In genomic region chr16:66554021-66554420, GRCh38 we compare ENCODE assay signal across 10 cellular contexts.
DNase-seq lines count a peak whose midpoint lies in the region; ATAC-seq and TF ChIP-seq lines count a peak whose summit lies in the region.
"Had no signal": no experiment of that assay in that cellular context is flagged by ENCODE, and none has a peak within 500 bp of the region (broad histone marks: within the 10 kb centered on the region; RNA-seq: fewer than 3 reads in every experiment).

No MANE protein-coding gene starts in this region.

- H3K27ac ChIP-seq in OCI-LY1 (ENCODE audit: low read depth, low read length, poor library complexity, severe bottlenecking) (no peak overlapping the region), duodenal mucosa (ENCODE audit: low read depth, low read length) (no peak overlapping the region)

- H3K27me3 ChIP-seq in OCI-LY1 (ENCODE audit: insufficient read depth, low read length) = no peaks in the 10 kb centered on the region
- no peaks in the 10 kb centered on the region for H3K27me3 ChIP-seq in duodenal mucosa (ENCODE audit: control insufficient read depth in 1 of 2, insufficient read depth in 2 of 2, low read length in 2 of 2)

- H3K4me3 Mint-ChIP-seq in T-helper 1 cell treated with Interleukin-12 subunit alpha and Interleukin-12 subunit beta and Interleukin-4 antibody, amounts not matched to agents 30 μg/mL and 1 μg/mL, for 36 hours = peak overlapping the region; percentile 99

- no peaks in the 10 kb centered on the region for H3K9me2 ChIP-seq in OCI-LY1 (ENCODE audit: low read depth, low read length)

- H3K79me2 ChIP-seq in OCI-LY1 (ENCODE audit: insufficient read depth, low read length) = peaks cover 25% of the 10 kb centered on the region

- peaks cover 48% of the 10 kb centered on the region for H3K36me3 Mint-ChIP-seq in T-helper 1 cell treated with Interleukin-12 subunit alpha and Interleukin-12 subunit beta and Interleukin-4 antibody, amounts not matched to agents 30 μg/mL and 1 μg/mL, for 36 hours (ENCODE audit: low read depth)

- peaks cover 64% of the 10 kb centered on the region for H3K4me1 Mint-ChIP-seq in T-helper 1 cell treated with Interleukin-12 subunit alpha and Interleukin-12 subunit beta and Interleukin-4 antibody, amounts not matched to agents 30 μg/mL and 1 μg/mL, for 36 hours (ENCODE audit: low read depth)

- H3K9ac ChIP-seq in OCI-LY1 (ENCODE audit: low read length) (peak overlapping the region; percentile 81; the same call in 1 of the 2 replicates), duodenal mucosa (ENCODE audit: low read depth in 1 of 2, low read length in 2 of 2) (peak overlapping the region; percentile 73 to 76)

- H4K20me1 ChIP-seq in OCI-LY1 (ENCODE audit: insufficient read depth, low read length) = no peaks in the 10 kb centered on the region

- H3K4me1 ChIP-seq in OCI-LY1 (ENCODE audit: insufficient read depth, low read length, severe bottlenecking) = peaks cover 64% of the 10 kb centered on the region
- peaks cover 25 to 34% of the 10 kb centered on the region in 2 donors for H3K4me1 ChIP-seq in duodenal mucosa (ENCODE audit: control insufficient read depth in 1 of 2, insufficient read depth in 2 of 2, low read length in 2 of 2)

- H3K27me3 Mint-ChIP-seq in T-helper 1 cell treated with Interleukin-12 subunit alpha and Interleukin-12 subunit beta and Interleukin-4 antibody, amounts not matched to agents 30 μg/mL and 1 μg/mL, for 36 hours (ENCODE audit: low read depth) = peaks cover 3% of the 10 kb centered on the region

- ATAC-seq in GM21717 (IDR thresholded peaks at IDR 0.05; ENCODE audit: unreplicated experiment) = no peak
- ATAC-seq: esophagus mucosa had no signal

- H3K4me3 ChIP-seq in OCI-LY1 (ENCODE audit: low read depth, low read length, poor library complexity, severe bottlenecking) = peak overlapping the region; percentile 65
- peak overlapping the region; percentile 80 to 87 for H3K4me3 ChIP-seq in duodenal mucosa (ENCODE audit: low read depth in 1 of 2, low read length in 2 of 2)
- peak overlapping the region; percentile 0 for H3K4me3 ChIP-seq in retinal pigment epithelial cell (ENCODE audit: low read length)

- peak overlapping the region; percentile 82 for H3K4me2 ChIP-seq in OCI-LY1 (ENCODE audit: low read length)

- DNase-seq in T-helper 1 cell = no peak
- no peak for DNase-seq in retinal pigment epithelial cell (ENCODE audit: low read depth)
- DNase-seq in activated gamma-delta T cell (lab: John Stamatoyannopoulos, UW) = no peak
- DNase-seq in head of caudate nucleus = no peak
- DNase-seq: NCI-H526 treated with DMSO at 0.1 percent for 48 hours had no signal

- H3F3A ChIP-seq in OCI-LY1 (ENCODE audit: insufficient read depth, low read length) = no peaks in the 10 kb centered on the region; the same call in 1 of the 2 replicates

- intact Hi-C loops in head of caudate nucleus (cut with DNase I) = no loop called here

- no peaks in the 10 kb centered on the region for H3K9me3 ChIP-seq in OCI-LY1 (ENCODE audit: low read length)
- no peaks in the 10 kb centered on the region for H3K9me3 ChIP-seq in duodenal mucosa (ENCODE audit: control insufficient read depth in 1 of 2, low read length in 2 of 2)

- H3K27ac Mint-ChIP-seq in T-helper 1 cell treated with Interleukin-12 subunit alpha and Interleukin-12 subunit beta and Interleukin-4 antibody, amounts not matched to agents 30 μg/mL and 1 μg/mL, for 36 hours = peak overlapping the region; percentile 18

- peaks cover 29% of the 10 kb centered on the region; the same call in 1 of the 2 replicates for H3K36me3 ChIP-seq in OCI-LY1 (ENCODE audit: insufficient read depth, low read length)
- H3K36me3 ChIP-seq in duodenal mucosa (ENCODE audit: control insufficient read depth in 1 of 2, insufficient read depth in 2 of 2, low read length in 2 of 2) = peaks cover 8 to 12% of the 10 kb centered on the region in 2 donors

- H3K9me3 Mint-ChIP-seq in T-helper 1 cell treated with Interleukin-12 subunit alpha and Interleukin-12 subunit beta and Interleukin-4 antibody, amounts not matched to agents 30 μg/mL and 1 μg/mL, for 36 hours = no peaks in the 10 kb centered on the region

- no peak for TF ChIP-seq CTCF in OCI-LY1 (IDR thresholded peaks at IDR 0.05; ENCODE audit: low read length)
- no peak for TF ChIP-seq CTCF in retinal pigment epithelial cell (conservative IDR thresholded peaks at IDR 0.05; ENCODE audit: low read depth, low read length)

- H2AFZ ChIP-seq in OCI-LY1 (ENCODE audit: low read length) = no peak overlapping the region

Comparison
In these comparisons a context has a peak if more than half of its experiments do, and no peak if none do; other contexts are left out.
1. H3K4me3 ChIP-seq: peak in every context shown above with its lines; median percentile 84 in duodenal mucosa; 65 in OCI-LY1; 0 in retinal pigment epithelial cell.